In the genomic region with DNA sequence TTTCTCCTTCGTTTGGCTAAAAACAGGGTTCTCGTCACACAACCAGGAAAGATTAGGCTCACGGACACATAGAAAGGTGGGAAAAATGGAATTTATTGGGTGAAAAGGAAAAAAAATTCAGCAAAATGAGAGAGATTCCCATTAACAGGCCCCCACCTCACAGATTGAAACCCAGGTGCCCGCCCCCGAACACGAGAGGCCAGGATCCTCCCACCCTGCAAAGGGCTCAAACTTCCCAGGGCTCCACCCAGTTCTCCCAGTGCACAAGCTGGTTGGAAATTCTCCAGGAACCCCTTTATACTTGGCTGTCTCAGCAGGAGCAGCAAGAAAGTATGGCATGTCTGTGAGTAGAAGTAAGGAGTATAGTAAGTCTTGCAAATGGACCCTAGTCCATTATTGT, we compare ENCODE assay signal across 6 cellular contexts.
"Had no signal": no experiment of that assay in that cellular context is flagged by ENCODE, and none has a peak within 500 bp of the region (broad histone marks: within the 10 kb centered on the region; RNA-seq: fewer than 3 reads in every experiment).

No MANE protein-coding gene starts in this region.

- H3K4me2 ChIP-seq: GM23338 had no signal

- DNase-seq: H7, HFFc6, KBM-7 had no signal

- H3K4me3 ChIP-seq: GM23338, HAP-1 had no signal

- H3K36me3 ChIP-seq: HAP-1 had no signal

- H2AFZ ChIP-seq: GM23338 had no signal

- H3K27ac ChIP-seq: HL-60 had no signal
